In the genomic region with DNA sequence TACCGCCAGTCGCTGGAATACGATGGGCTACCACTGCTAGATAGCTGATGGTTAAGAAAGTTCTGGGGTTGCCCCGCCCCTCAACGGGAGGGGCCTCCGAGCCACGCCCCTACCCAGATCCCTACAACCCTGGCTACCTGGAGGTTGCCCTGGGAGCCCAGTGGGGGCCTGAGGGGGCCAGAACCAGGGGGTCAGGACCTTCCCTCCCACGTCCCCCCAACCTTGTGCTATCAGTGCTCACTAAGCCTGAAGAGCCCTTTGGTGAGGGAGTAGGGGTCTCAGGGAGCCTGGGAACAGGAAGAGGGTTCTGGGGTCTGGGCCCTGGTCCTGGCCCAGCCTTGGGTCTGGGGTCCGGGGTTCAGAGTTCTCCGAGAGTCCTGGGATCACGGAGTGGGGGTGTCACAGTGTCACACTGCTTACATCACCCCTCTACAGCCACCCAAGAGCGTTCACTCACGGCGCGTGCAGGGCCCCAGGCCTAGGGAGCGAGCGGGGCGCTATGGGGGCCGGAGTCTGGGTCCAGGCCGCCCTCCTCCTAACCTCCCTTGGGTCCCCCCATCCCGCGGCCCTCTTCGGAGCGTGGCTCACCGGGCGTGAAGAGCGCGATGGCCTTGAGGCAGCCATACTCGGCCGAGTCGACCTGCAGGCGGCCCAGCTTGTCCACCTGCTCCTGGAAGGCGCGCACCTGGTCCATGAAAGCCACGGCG, we compare ENCODE assay signal across 1 cellular context.
A peak's percentile ranks its signal among the peaks of the same experiment; 100 is the strongest.
TF ChIP-seq lines count a peak whose summit lies in the region.

No MANE protein-coding gene starts in this region.

TF ChIP-seq in HepG2, 621 proteins besides CTCF, POLR2A, EP300 and RAD21:
- TF ChIP-seq RBFOX2 (IDR thresholded peaks at IDR 0.05; ENCODE audit: low read depth, low read length) (peak; percentile 69; the same call in 1 of the 2 replicates), RBM22 (optimal IDR thresholded peaks at IDR 0.05; ENCODE audit: low read length) (peak; percentile 33), ZNF772 (CRISPR knock-in tag; IDR thresholded peaks at IDR 0.05) (no peak), ZNF136 (CRISPR knock-in tag; IDR thresholded peaks at IDR 0.05; ENCODE audit: low read depth) (no peak), YEATS2 (CRISPR knock-in tag; IDR thresholded peaks at IDR 0.05; ENCODE audit: borderline replicate concordance) (no peak), ZMYM2 (CRISPR knock-in tag; IDR thresholded peaks at IDR 0.05) (no peak), HOXA3 (CRISPR knock-in tag; IDR thresholded peaks at IDR 0.05) (0 out of 2 replicates have a peak, but pooled peaks have one; percentile 33), AGO2 (optimal IDR thresholded peaks at IDR 0.05; ENCODE audit: low read depth, low read length) (peak; percentile 83)
- TF ChIP-seq, protein P1, sequence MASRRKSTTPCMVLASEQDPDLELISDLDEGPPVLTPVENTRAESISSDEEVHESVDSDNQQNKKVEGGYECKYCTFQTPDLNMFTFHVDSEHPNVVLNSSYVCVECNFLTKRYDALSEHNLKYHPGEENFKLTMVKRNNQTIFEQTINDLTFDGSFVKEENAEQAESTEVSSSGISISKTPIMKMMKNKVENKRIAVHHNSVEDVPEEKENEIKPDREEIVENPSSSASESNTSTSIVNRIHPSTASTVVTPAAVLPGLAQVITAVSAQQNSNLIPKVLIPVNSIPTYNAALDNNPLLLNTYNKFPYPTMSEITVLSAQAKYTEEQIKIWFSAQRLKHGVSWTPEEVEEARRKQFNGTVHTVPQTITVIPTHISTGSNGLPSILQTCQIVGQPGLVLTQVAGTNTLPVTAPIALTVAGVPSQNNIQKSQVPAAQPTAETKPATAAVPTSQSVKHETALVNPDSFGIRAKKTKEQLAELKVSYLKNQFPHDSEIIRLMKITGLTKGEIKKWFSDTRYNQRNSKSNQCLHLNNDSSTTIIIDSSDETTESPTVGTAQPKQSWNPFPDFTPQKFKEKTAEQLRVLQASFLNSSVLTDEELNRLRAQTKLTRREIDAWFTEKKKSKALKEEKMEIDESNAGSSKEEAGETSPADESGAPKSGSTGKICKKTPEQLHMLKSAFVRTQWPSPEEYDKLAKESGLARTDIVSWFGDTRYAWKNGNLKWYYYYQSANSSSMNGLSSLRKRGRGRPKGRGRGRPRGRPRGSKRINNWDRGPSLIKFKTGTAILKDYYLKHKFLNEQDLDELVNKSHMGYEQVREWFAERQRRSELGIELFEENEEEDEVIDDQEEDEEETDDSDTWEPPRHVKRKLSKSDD (CRISPR knock-in tag; IDR thresholded peaks at IDR 0.05; ENCODE audit: low read depth): 0 out of 2 replicates have a peak, but pooled peaks have one; percentile 21
